ENCODE assay signal across 10 cellular contexts in genomic region chr7:54814401-54814800, GRCh38.
"Had no signal": no experiment of that assay in that cellular context is flagged by ENCODE, and none has a peak within 500 bp of the region (broad histone marks: within the 10 kb centered on the region; RNA-seq: fewer than 3 reads in every experiment).

No MANE protein-coding gene starts in this region.

- DNase-seq: activated CD4-positive, alpha-beta memory T cell treated with anti-CD3 and anti-CD28 coated beads, Interleukin-2, amount 10 ng/mL, durations not matched to agents 7 days and 5 days; activated CD4-positive, alpha-beta T cell treated with anti-CD3 and anti-CD28 coated beads for 48 hours; activated CD8-positive, alpha-beta memory T cell treated with anti-CD3 and anti-CD28 coated beads, Interleukin-2, amount 10 ng/mL, durations not matched to agents 7 days and 5 days; effector CD4-positive, alpha-beta T cell; esophagus squamous epithelium; foreskin melanocyte; naive thymus-derived CD8-positive, alpha-beta T cell; stimulated activated naive B cell treated with anti-CD40 and anti-IgM and Interleukin-4, amounts not matched to agents 10 μg/mL and 1 μg/mL and 100 μg/mL, for 72 hours; SW 1271; T-helper 2 cell had no signal

- H3K4me3 ChIP-seq: esophagus squamous epithelium had no signal

- H3K36me3 ChIP-seq: esophagus squamous epithelium had no signal

- ATAC-seq: activated CD8-positive, alpha-beta memory T cell treated with anti-CD3 and anti-CD28 coated beads, Interleukin-2, amount 10 ng/mL, durations not matched to agents 7 days and 5 days; naive thymus-derived CD8-positive, alpha-beta T cell; stimulated activated naive B cell treated with anti-CD40 and anti-IgM and Interleukin-4, amounts not matched to agents 10 μg/mL and 1 μg/mL and 100 μg/mL, for 72 hours had no signal

- H3K27me3 ChIP-seq: esophagus squamous epithelium had no signal

- H3K9me3 ChIP-seq: esophagus squamous epithelium had no signal
